Comparison of ENCODE assay signal across 16 cellular contexts in the genomic region with DNA sequence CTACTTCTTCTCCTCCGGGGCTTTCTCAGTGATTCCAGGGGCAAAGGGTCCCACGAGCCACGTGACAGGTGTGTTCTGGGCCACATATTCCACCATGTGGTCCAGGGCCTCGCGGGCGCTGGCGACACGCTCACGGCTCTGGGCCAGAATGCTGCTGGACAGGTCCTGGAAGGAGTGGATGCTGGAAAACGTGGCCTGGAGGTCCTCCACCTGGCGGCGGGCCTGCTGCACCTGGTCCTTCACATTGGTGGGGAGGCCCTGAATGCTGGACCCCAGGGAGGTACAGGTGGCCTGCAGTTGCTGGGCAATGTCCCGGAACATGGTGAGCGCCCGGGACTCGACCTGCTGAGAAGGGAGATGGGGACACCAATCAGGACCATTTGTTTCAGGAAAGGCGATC. TPM values are rescaled to one million over a fixed set of nuclear protein-coding genes. Genes with fewer than 3 reads are reported as not detected.
A peak's percentile ranks its signal among the peaks of the same experiment; 100 is the strongest.
DNase-seq lines count a peak whose midpoint lies in the region; ATAC-seq, FAIRE-seq and TF ChIP-seq lines count a peak whose summit lies in the region.
"Had no signal": no experiment of that assay in that cellular context is flagged by ENCODE, and none has a peak within 500 bp of the region (broad histone marks: within the 10 kb centered on the region; RNA-seq: fewer than 3 reads in every experiment).

No MANE protein-coding gene starts in this region.

- H4K8ac ChIP-seq in IMR-90 (ENCODE audit: low read depth in 2 of 2, low read length in 2 of 2) (no peak overlapping the region), trophoblast cell (ENCODE audit: low read depth, low read length) (no peak overlapping the region)

- no peaks in the 10 kb centered on the region for H3K79me2 ChIP-seq in trophoblast cell (ENCODE audit: control insufficient read depth, insufficient read depth, low read length, poor library complexity)
- H3K79me2 ChIP-seq in hepatocyte: no peaks in the 10 kb centered on the region

- POLR2A ChIA-PET in IMR-90 (lab: Charles Lee; ENCODE audit: unreplicated experiment): no interaction called here

- CTCF ChIA-PET in IMR-90 (lab: Yijun Ruan, JAX): no interaction called here

- intact Hi-C loops in CD14-positive monocyte (cut with micrococcal nuclease): no loop called here
- intact Hi-C loops in IMR-90 (cut with micrococcal nuclease): no loop called here
- intact Hi-C loops in kidney (cut with DNase I): no loop called here
- intact Hi-C loops in esophagus squamous epithelium (cut with DNase I): no loop called here

- TF ChIP-seq RAD21 in IMR-90 (IDR thresholded peaks at IDR 0.05; ENCODE audit: low read length): no peak

- no peak overlapping the region for H2BK12ac ChIP-seq in trophoblast cell (ENCODE audit: low read length)

- H3K4me1 Mint-ChIP-seq in CD14-positive monocyte: peaks cover 35% of the 10 kb centered on the region
- H3K4me1 Mint-ChIP-seq: GM23338 had no signal

- no peak overlapping the region for H3K4me3 ChIP-seq in IMR-90 (ENCODE audit: insufficient read depth, low read depth, low read length)
- no peak overlapping the region for H3K4me3 ChIP-seq in kidney (ENCODE audit: low read length in 2 of 2)
- H3K4me3 ChIP-seq in trophoblast cell (ENCODE audit: low read depth, low read length): no peak overlapping the region
- H3K4me3 ChIP-seq in esophagus squamous epithelium: no peak overlapping the region
- no peak overlapping the region for H3K4me3 ChIP-seq in hepatocyte
- H3K4me3 ChIP-seq: BLaER1 treated with 17β-estradiol and CSF1 and Interleukin-3, amounts not matched to agents 10 nM and 100 nM; GM12878; GM23338; HAP-1 had no signal

- H3K36me3 ChIP-seq in IMR-90 (ENCODE audit: control insufficient read depth, insufficient read depth, low read length) (peaks cover 46% of the 10 kb centered on the region), kidney (ENCODE audit: control insufficient read depth in 1 of 2, insufficient read depth in 2 of 2, low read length in 2 of 2) (no peaks in the 10 kb centered on the region), trophoblast cell (ENCODE audit: control insufficient read depth in 1 of 2, insufficient read depth in 2 of 2, low read length in 2 of 2) (peaks cover 28 to 38% of the 10 kb centered on the region in 2 experiments), esophagus squamous epithelium (peaks cover 16 to 70% (median 39%) of the 10 kb centered on the region in 3 donors), hepatocyte (replicated peaks; ENCODE audit: insufficient read depth, low read depth) (no peaks in the 10 kb centered on the region)

- H3K4me1 ChIP-seq in IMR-90 (ENCODE audit: control insufficient read depth, insufficient read depth, low read length): no peaks in the 10 kb centered on the region
- no peaks in the 10 kb centered on the region for H3K4me1 ChIP-seq in kidney (ENCODE audit: control insufficient read depth in 1 of 2, insufficient read depth in 1 of 2, low read depth in 1 of 2, low read length in 2 of 2)
- H3K4me1 ChIP-seq in trophoblast cell (ENCODE audit: control insufficient read depth in 1 of 2, insufficient read depth in 2 of 2, low read length in 2 of 2): no peaks in the 10 kb centered on the region
- H3K4me1 ChIP-seq in esophagus squamous epithelium: no peaks in the 10 kb centered on the region
- no peaks in the 10 kb centered on the region for H3K4me1 ChIP-seq in hepatocyte (ENCODE audit: insufficient read depth)
- H3K4me1 ChIP-seq: HAP-1 had no signal

- H3K18ac ChIP-seq in IMR-90 (ENCODE audit: low read depth, low read length) (no peak overlapping the region), trophoblast cell (ENCODE audit: low read length) (no peak overlapping the region)

- H3K27me3 ChIP-seq in IMR-90 (ENCODE audit: control insufficient read depth, insufficient read depth, low read length) (no peaks in the 10 kb centered on the region), trophoblast cell (ENCODE audit: insufficient read depth, low read length) (no peaks in the 10 kb centered on the region), esophagus squamous epithelium (no peaks in the 10 kb centered on the region), hepatocyte (no peaks in the 10 kb centered on the region)
- H3K27me3 ChIP-seq: BLaER1 treated with 17β-estradiol and CSF1 and Interleukin-3, amounts not matched to agents 10 nM and 100 nM had no signal

- H3K36me3 Mint-ChIP-seq in CD14-positive monocyte: peaks cover 48 to 67% of the 10 kb centered on the region in 2 donors

- H2BK15ac ChIP-seq in IMR-90 (ENCODE audit: low read depth, low read length): no peak overlapping the region

- dilution Hi-C loops in IMR-90 (cut with HindIII; ENCODE audit: low sequenced_read_pairs, unreplicated experiment): no loop called here

- 98% methylated on average over 13 of the region's 17 CpGs; no CpG with 5 or more reads in 1 of the 2 experiments for WGBS in IMR-90 (ENCODE audit: extremely low coverage in 2 of 2, insufficient read length in 1 of 2), 2 experiments
- no CpG with 5 or more reads among the region's 17 CpGs for WGBS in trophoblast cell (ENCODE audit: extremely low coverage, insufficient coverage, insufficient read length)
- 95 to 97% methylated on average over 7 to 10 of the region's 17 CpGs for WGBS in esophagus squamous epithelium, 2 donors
- 95% methylated on average over 17 of the region's 17 CpGs for WGBS in hepatocyte (ENCODE audit: low lambda C conversion rate, missing lambda C conversion rate)

- H3K9me2 ChIP-seq in hepatocyte (replicated peaks; ENCODE audit: insufficient read depth): no peaks in the 10 kb centered on the region

- no peak overlapping the region for H2AK5ac ChIP-seq in IMR-90 (ENCODE audit: low read depth, low read length)
- no peak overlapping the region for H2AK5ac ChIP-seq in trophoblast cell (ENCODE audit: low read length)

- H4K20me1 ChIP-seq in IMR-90 (ENCODE audit: insufficient read depth, low read length): peaks cover 8% of the 10 kb centered on the region; the same call in 1 of the 2 replicates
- no peaks in the 10 kb centered on the region for H4K20me1 ChIP-seq in hepatocyte (ENCODE audit: insufficient read depth, poor library complexity, severe bottlenecking)

- no peak for DNase-seq in CD14-positive monocyte (ENCODE audit: low spot score)
- no peak for DNase-seq in IMR-90
- DNase-seq in kidney: peak; percentile 74
- peak; percentile 9 to 35 for DNase-seq in trophoblast cell
- no peak for DNase-seq in esophagus squamous epithelium (lab: John Stamatoyannopoulos, UW)
- no peak for DNase-seq in hepatocyte (ENCODE audit: low spot score)
- DNase-seq: ACHN; CD4-positive, alpha-beta T cell; DMS79 had no signal

- H4K91ac ChIP-seq in IMR-90 (ENCODE audit: insufficient read depth, low read depth, low read length) (no peak overlapping the region), trophoblast cell (ENCODE audit: low read depth, low read length) (no peak overlapping the region)

- H3K79me1 ChIP-seq in IMR-90 (ENCODE audit: low read depth in 1 of 2, low read length in 2 of 2) (peaks cover 12 to 23% of the 10 kb centered on the region in 2 experiments), trophoblast cell (ENCODE audit: low read length) (no peaks in the 10 kb centered on the region)

- no peak for ATAC-seq in IMR-90 (ENCODE audit: low read depth)
- ATAC-seq in GM18909 (IDR thresholded peaks at IDR 0.05; ENCODE audit: poor library complexity, unreplicated experiment): no peak
- ATAC-seq: GM12878, GM23338 had no signal

- peak overlapping the region; percentile 21 for H2AFZ ChIP-seq in IMR-90 (replicated peaks; ENCODE audit: low read length, poor library complexity)
- no peak overlapping the region for H2AFZ ChIP-seq in trophoblast cell (ENCODE audit: insufficient read depth, low read length, poor library complexity)
- H2AFZ ChIP-seq in hepatocyte: no peak overlapping the region
- H2AFZ ChIP-seq: GM23338 had no signal

- H2BK20ac ChIP-seq in IMR-90 (ENCODE audit: low read depth, low read length): no peak overlapping the region

- H3K4me2 ChIP-seq in IMR-90 (ENCODE audit: low read depth, low read length) (no peak overlapping the region), trophoblast cell (ENCODE audit: low read length) (no peak overlapping the region), hepatocyte (no peak overlapping the region)
- H3K4me2 ChIP-seq: BLaER1 treated with 17β-estradiol and CSF1 and Interleukin-3, amounts not matched to agents 10 nM and 100 nM; GM23338 had no signal

- peaks cover 0 to 2% (median 0%) of the 10 kb centered on the region in 7 donors for H3K9me3 Mint-ChIP-seq in CD14-positive monocyte
- H3K9me3 Mint-ChIP-seq: CD4-positive, alpha-beta T cell; GM23338 had no signal

- H2AK9ac ChIP-seq in IMR-90 (replicated peaks; ENCODE audit: low read depth, low read length, poor library complexity): no peak overlapping the region

- no peak overlapping the region for H3K4ac ChIP-seq in IMR-90 (ENCODE audit: low read depth, low read length)
- no peak overlapping the region for H3K4ac ChIP-seq in trophoblast cell (ENCODE audit: low read depth, low read length)

- no peak overlapping the region for H2BK5ac ChIP-seq in IMR-90 (ENCODE audit: low read depth, low read length, poor library complexity, severe bottlenecking)
- no peak overlapping the region for H2BK5ac ChIP-seq in trophoblast cell (ENCODE audit: low read depth, low read length, poor library complexity)

- peaks cover 0 to 3% (median 0%) of the 10 kb centered on the region in 3 donors for H3K27me3 Mint-ChIP-seq in CD14-positive monocyte (ENCODE audit: low read depth in 3 of 3)
- H3K27me3 Mint-ChIP-seq: CD4-positive, alpha-beta T cell had no signal

- no peak for TF ChIP-seq CTCF in CD14-positive monocyte (IDR thresholded peaks at IDR 0.05)
- no peak for TF ChIP-seq CTCF in IMR-90 (conservative IDR thresholded peaks at IDR 0.05; ENCODE audit: low read depth, low read length)
- TF ChIP-seq CTCF in kidney (IDR thresholded peaks at IDR 0.05; ENCODE audit: borderline replicate concordance, extremely low read depth, insufficient read depth): no peak
- no peak for TF ChIP-seq CTCF in esophagus squamous epithelium (IDR thresholded peaks at IDR 0.05)
- TF ChIP-seq CTCF in hepatocyte (IDR thresholded peaks at IDR 0.05; ENCODE audit: poor library complexity): no peak

- no peak overlapping the region for H4K5ac ChIP-seq in IMR-90 (ENCODE audit: low read depth, low read length)

- no peak overlapping the region for H3K56ac ChIP-seq in IMR-90 (ENCODE audit: extremely low read depth, insufficient read depth, low read length)

- H3K14ac ChIP-seq in IMR-90 (replicated peaks; ENCODE audit: low read depth, low read length) (no peak overlapping the region), trophoblast cell (ENCODE audit: low read length) (no peak overlapping the region)

- H2BK120ac ChIP-seq in IMR-90 (ENCODE audit: low read depth, low read length) (no peak overlapping the region), trophoblast cell (ENCODE audit: insufficient read depth, low read length, poor library complexity) (no peak overlapping the region)

- in situ Hi-C loops in IMR-90 (cut with MboI; ENCODE audit: low sequenced_read_pairs): no loop called here

- no peak overlapping the region for H3K4me3 Mint-ChIP-seq in CD14-positive monocyte
- H3K4me3 Mint-ChIP-seq: CD4-positive, alpha-beta T cell; GM23338 had no signal

- TF ChIP-seq POLR2A in IMR-90 (IDR thresholded peaks at IDR 0.05; ENCODE audit: low read depth, low read length) (no peak), esophagus squamous epithelium (IDR thresholded peaks at IDR 0.05) (no peak)

- peak overlapping the region in 5 of 7 donors; percentile 37 to 94 (median 82) for H3K27ac Mint-ChIP-seq in CD14-positive monocyte
- H3K27ac Mint-ChIP-seq: CD4-positive, alpha-beta T cell; GM23338 had no signal

- H4K12ac ChIP-seq in trophoblast cell (ENCODE audit: low read depth, low read length): no peak overlapping the region

- no peak for FAIRE-seq in kidney (lab: Jason Lieb, UNC)
- FAIRE-seq: GM12878, GM18507 had no signal

- H3K27ac ChIP-seq in IMR-90 (ENCODE audit: insufficient read depth, low read length) (no peak overlapping the region), kidney (ENCODE audit: low read depth in 2 of 2, low read length in 2 of 2) (no peak overlapping the region), trophoblast cell (ENCODE audit: low read depth, low read length) (no peak overlapping the region), esophagus squamous epithelium (no peak overlapping the region), hepatocyte (no peak overlapping the region)
- H3K27ac ChIP-seq: BLaER1 treated with 17β-estradiol and CSF1 and Interleukin-3, amounts not matched to agents 10 nM and 100 nM had no signal

- H3K9ac ChIP-seq in IMR-90 (ENCODE audit: low read depth, low read length) (no peak overlapping the region), kidney (ENCODE audit: low read length in 2 of 2) (no peak overlapping the region), trophoblast cell (ENCODE audit: low read length) (no peak overlapping the region)
- H3K9ac ChIP-seq: BLaER1 treated with 17β-estradiol and CSF1 and Interleukin-3, amounts not matched to agents 10 nM and 100 nM had no signal

- H3K23ac ChIP-seq in IMR-90 (ENCODE audit: low read depth, low read length): no peak overlapping the region
- H3K23ac ChIP-seq in trophoblast cell (ENCODE audit: low read length): no peak overlapping the region

- H3K9me3 ChIP-seq in IMR-90 (ENCODE audit: control insufficient read depth, insufficient read depth, low read length) (no peaks in the 10 kb centered on the region), kidney (ENCODE audit: control insufficient read depth in 1 of 2, low read length in 2 of 2) (no peaks in the 10 kb centered on the region), trophoblast cell (ENCODE audit: insufficient read depth, low read depth, low read length) (no peaks in the 10 kb centered on the region), esophagus squamous epithelium (no peaks in the 10 kb centered on the region), hepatocyte (ENCODE audit: low read depth) (no peaks in the 10 kb centered on the region)
- H3K9me3 ChIP-seq: BLaER1 treated with 17β-estradiol and CSF1 and Interleukin-3, amounts not matched to agents 10 nM and 100 nM; HAP-1 had no signal

- peaks cover 4% of the 10 kb centered on the region; the same call in 1 of the 2 replicates for H3K9me1 ChIP-seq in IMR-90 (ENCODE audit: insufficient read depth, low read length)

- BruUV-seq in IMR-90 (replicated peaks; lab: Mats Ljungman, UMichigan): no TSS peak

RNA-seq across cellular contexts. Expression of a gene that starts 7.7 kb away (rescaled TPM):
- 1 to 10 TPM; 5.9 to 9.2 TPM for polyA plus RNA-seq in CD14-positive monocyte
- total RNA-seq in IMR-90 (2012; rRNA removed): 0.90 and 1.1 TPM in 2 replicates
- 9.2 and 10.9 TPM in 2 replicates for polyA plus RNA-seq in IMR-90 (2012; rRNA removed)
- 6.4 and 7.8 TPM in 2 replicates for polyA plus RNA-seq in IMR-90 (2012; cell fraction: cytosol; rRNA removed)
- polyA plus RNA-seq in IMR-90 (2012; cell fraction: nucleus; rRNA removed; ENCODE audit: low replicate concordance): 2.4 and 4.9 TPM in 2 replicates
- total RNA-seq in kidney: 23.0 TPM
- polyA plus RNA-seq in kidney (ENCODE audit: insufficient read depth, low read depth, low replicate concordance): 9.9 TPM
- 7.5 and 7.6 TPM in 2 replicates for polyA plus RNA-seq in trophoblast cell (2013)
- 10 to 100 TPM in 3 of 4 donors, 1 to 10 TPM in 1; 9.6 to 28.7 (median 16.8) TPM for total RNA-seq in esophagus squamous epithelium
- total RNA-seq in hepatocyte: 3.7 and 5.0 TPM in 2 replicates
- polyA plus RNA-seq in hepatocyte: 20.5 and 21.3 TPM in 2 replicates
- total RNA-seq: G401 had no signal

RNA-seq across cellular contexts. Expression of a gene that starts 28.3 kb away (rescaled TPM):
- 100 to 1,000 TPM; 138 to 151 TPM for polyA plus RNA-seq in CD14-positive monocyte
- total RNA-seq in IMR-90 (2012; rRNA removed): 246 and 289 TPM in 2 replicates
- polyA plus RNA-seq in IMR-90 (2012; rRNA removed): 147 and 170 TPM in 2 replicates
- 125 and 358 TPM in 2 replicates for polyA plus RNA-seq in IMR-90 (2012; cell fraction: cytosol; rRNA removed)
- 67.4 and 161 TPM in 2 replicates for polyA plus RNA-seq in IMR-90 (2012; cell fraction: nucleus; rRNA removed; ENCODE audit: low replicate concordance)
- 60.0 TPM for total RNA-seq in kidney
- polyA plus RNA-seq in kidney (ENCODE audit: insufficient read depth, low read depth, low replicate concordance): 30.5 TPM
- 45.5 and 47.5 TPM in 2 replicates for polyA plus RNA-seq in trophoblast cell (2013)
- 100 to 1,000 TPM in 3 of 4 donors, 10 to 100 TPM in 1; 67.3 to 173 (median 147) TPM for total RNA-seq in esophagus squamous epithelium
- total RNA-seq in hepatocyte: 97.8 and 108 TPM in 2 replicates
- 118 and 121 TPM in 2 replicates for polyA plus RNA-seq in hepatocyte

RNA-seq across cellular contexts. Expression of a gene that starts 47.7 kb away (rescaled TPM):
- polyA plus RNA-seq in CD14-positive monocyte (1 to 10 TPM; 2.1 to 2.4 TPM), IMR-90 (2012; rRNA removed) (5.3 and 5.8 TPM in 2 replicates), kidney (ENCODE audit: insufficient read depth, low read depth, low replicate concordance) (4.6 TPM), hepatocyte (1.2 and 1.3 TPM in 2 replicates)
- total RNA-seq in IMR-90 (2012; rRNA removed) (8.6 and 8.8 TPM in 2 replicates), kidney (11.3 TPM), esophagus squamous epithelium (10 to 100 TPM; 16.8 to 22.7 (median 18.4) TPM), hepatocyte (8.3 and 9.2 TPM in 2 replicates)
- polyA plus RNA-seq in IMR-90 (2012; cell fraction: cytosol; rRNA removed): 2.4 and 5.0 TPM in 2 replicates
- 1.8 and 3.2 TPM in 2 replicates for polyA plus RNA-seq in IMR-90 (2012; cell fraction: nucleus; rRNA removed; ENCODE audit: low replicate concordance)
- polyA plus RNA-seq in trophoblast cell (2013): 6.2 TPM in 2 replicates

Comparison
In these comparisons a context has a peak if more than half of its experiments do, and no peak if none do; other contexts are left out.
1. DNase-seq: peak in kidney (single experiment) and trophoblast cell (2 of 2); none in CD14-positive monocyte (single experiment), IMR-90 (single experiment), esophagus squamous epithelium (single experiment) and hepatocyte (single experiment).